ENCODE assay signal across 1 cellular context in the genomic region with DNA sequence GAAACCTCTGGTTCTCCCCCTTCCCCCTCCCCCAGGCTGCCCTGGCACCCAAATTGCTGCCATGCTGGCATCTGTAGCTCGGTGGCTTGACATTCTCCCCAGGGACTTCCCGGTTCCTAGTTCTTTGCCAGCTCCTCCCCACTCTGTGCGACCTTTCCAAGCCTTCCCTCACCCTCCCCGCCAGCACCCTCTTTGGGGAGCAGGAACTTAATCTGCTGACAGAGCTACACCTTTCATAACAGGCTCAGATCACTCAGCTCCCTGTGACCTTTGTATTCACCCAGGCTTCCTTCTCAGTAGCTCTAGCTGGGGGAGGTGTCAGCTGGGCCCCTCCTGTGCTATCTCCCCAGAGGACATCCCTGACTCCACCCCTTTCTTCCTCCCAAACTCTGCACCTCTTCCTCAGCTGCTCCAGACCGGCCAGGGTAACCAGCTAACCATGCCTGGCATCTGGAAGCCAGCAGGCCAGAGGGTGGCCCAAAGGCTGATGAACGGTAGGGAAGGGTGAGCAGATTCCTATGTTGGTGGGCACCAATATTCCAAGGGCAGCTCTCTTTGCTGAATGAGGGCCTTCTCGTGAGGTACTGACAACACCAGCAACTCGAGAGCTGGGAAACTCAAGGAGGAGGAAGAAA.
TF ChIP-seq lines count a peak whose summit lies in the region.

No MANE protein-coding gene starts in this region.

TF ChIP-seq in K562, 482 proteins besides CTCF, POLR2A, EP300 and RAD21 (continued from another document and continues in another):
- TF ChIP-seq BCLAF1 (IDR thresholded peaks at IDR 0.05; ENCODE audit: borderline replicate concordance in 1 of 2, control insufficient read depth in 1 of 2, low read depth in 2 of 2, low read length in 1 of 2) (no peak), KDM1A (IDR thresholded peaks at IDR 0.05) (no peak), ARID2 (IDR thresholded peaks at IDR 0.05) (no peak), SIN3B (IDR thresholded peaks at IDR 0.05; ENCODE audit: low read depth) (no peak), NFE2 (IDR thresholded peaks at IDR 0.05; ENCODE audit: low read depth) (no peak), KDM4B (IDR thresholded peaks at IDR 0.05; ENCODE audit: borderline replicate concordance in 2 of 2, low read depth in 1 of 2) (no peak), MYC (IDR thresholded peaks at IDR 0.05; ENCODE audit: low read depth, low read length) (no peak), MYC (CRISPR knock-in tag; IDR thresholded peaks at IDR 0.05; ENCODE audit: borderline replicate concordance, low read depth) (no peak), SREBF1 (IDR thresholded peaks at IDR 0.05; ENCODE audit: borderline replicate concordance, low read depth, low read length) (no peak), SMAD4 (CRISPR knock-in tag; conservative IDR thresholded peaks at IDR 0.05) (0 out of 2 replicates have a peak, but pooled peaks have one; percentile 40), ARID1B (IDR thresholded peaks at IDR 0.05) (peak; percentile 46; the same call in 1 of the 2 replicates), ZZZ3 (IDR thresholded peaks at IDR 0.05) (no peak), GTF2A2 (tag; IDR thresholded peaks at IDR 0.05) (no peak), NBN (IDR thresholded peaks at IDR 0.05; ENCODE audit: low read depth) (no peak), DACH1 (IDR thresholded peaks at IDR 0.05; ENCODE audit: partially characterized antibody) (peak; percentile 69), CAMTA2 (CRISPR knock-in tag; conservative IDR thresholded peaks at IDR 0.05) (no peak), HEY1 (CRISPR knock-in tag; IDR thresholded peaks at IDR 0.05; ENCODE audit: borderline replicate concordance) (no peak), MITF (IDR thresholded peaks at IDR 0.05) (no peak), PTTG1 (tag; IDR thresholded peaks at IDR 0.05; ENCODE audit: low read depth) (no peak), ZKSCAN8 (CRISPR knock-in tag; IDR thresholded peaks at IDR 0.05) (no peak), ZNF263 (CRISPR knock-in tag; IDR thresholded peaks at IDR 0.05; ENCODE audit: borderline replicate concordance) (no peak), SMARCA4 (IDR thresholded peaks at IDR 0.05) (peak; percentile 34; the same call in 1 of the 2 replicates), U2AF1 (optimal IDR thresholded peaks at IDR 0.05; ENCODE audit: low read depth, low read length) (no peak), XRCC5 (IDR thresholded peaks at IDR 0.05; ENCODE audit: low read depth, low read length) (no peak), GATAD2A (IDR thresholded peaks at IDR 0.05) (no peak), BRD9 (IDR thresholded peaks at IDR 0.05; ENCODE audit: low read depth, partially characterized antibody) (no peak), SMAD3 (CRISPR knock-in tag; conservative IDR thresholded peaks at IDR 0.05) (no peak), ELF1 (tag; IDR thresholded peaks at IDR 0.05) (no peak), POU5F1 (IDR thresholded peaks at IDR 0.05; ENCODE audit: borderline replicate concordance, low read depth, low read length, partially characterized antibody) (no peak), YBX1 (IDR thresholded peaks at IDR 0.05) (no peak), FOXA3 (CRISPR knock-in tag; conservative IDR thresholded peaks at IDR 0.05 in 1 of 2, IDR thresholded peaks at IDR 0.05 in 1 of 2) (no peak), ZFX (CRISPR knock-in tag; IDR thresholded peaks at IDR 0.05) (peak; percentile 52), ZKSCAN3 (CRISPR knock-in tag; IDR thresholded peaks at IDR 0.05) (no peak), PRDM10 (IDR thresholded peaks at IDR 0.05; ENCODE audit: partially characterized antibody) (no peak), SMAD1 (IDR thresholded peaks at IDR 0.05; ENCODE audit: low read depth, low read length, partially characterized antibody) (no peak), ZNF121 (CRISPR knock-in tag; conservative IDR thresholded peaks at IDR 0.05) (no peak)
- TF ChIP-seq, protein P1, sequence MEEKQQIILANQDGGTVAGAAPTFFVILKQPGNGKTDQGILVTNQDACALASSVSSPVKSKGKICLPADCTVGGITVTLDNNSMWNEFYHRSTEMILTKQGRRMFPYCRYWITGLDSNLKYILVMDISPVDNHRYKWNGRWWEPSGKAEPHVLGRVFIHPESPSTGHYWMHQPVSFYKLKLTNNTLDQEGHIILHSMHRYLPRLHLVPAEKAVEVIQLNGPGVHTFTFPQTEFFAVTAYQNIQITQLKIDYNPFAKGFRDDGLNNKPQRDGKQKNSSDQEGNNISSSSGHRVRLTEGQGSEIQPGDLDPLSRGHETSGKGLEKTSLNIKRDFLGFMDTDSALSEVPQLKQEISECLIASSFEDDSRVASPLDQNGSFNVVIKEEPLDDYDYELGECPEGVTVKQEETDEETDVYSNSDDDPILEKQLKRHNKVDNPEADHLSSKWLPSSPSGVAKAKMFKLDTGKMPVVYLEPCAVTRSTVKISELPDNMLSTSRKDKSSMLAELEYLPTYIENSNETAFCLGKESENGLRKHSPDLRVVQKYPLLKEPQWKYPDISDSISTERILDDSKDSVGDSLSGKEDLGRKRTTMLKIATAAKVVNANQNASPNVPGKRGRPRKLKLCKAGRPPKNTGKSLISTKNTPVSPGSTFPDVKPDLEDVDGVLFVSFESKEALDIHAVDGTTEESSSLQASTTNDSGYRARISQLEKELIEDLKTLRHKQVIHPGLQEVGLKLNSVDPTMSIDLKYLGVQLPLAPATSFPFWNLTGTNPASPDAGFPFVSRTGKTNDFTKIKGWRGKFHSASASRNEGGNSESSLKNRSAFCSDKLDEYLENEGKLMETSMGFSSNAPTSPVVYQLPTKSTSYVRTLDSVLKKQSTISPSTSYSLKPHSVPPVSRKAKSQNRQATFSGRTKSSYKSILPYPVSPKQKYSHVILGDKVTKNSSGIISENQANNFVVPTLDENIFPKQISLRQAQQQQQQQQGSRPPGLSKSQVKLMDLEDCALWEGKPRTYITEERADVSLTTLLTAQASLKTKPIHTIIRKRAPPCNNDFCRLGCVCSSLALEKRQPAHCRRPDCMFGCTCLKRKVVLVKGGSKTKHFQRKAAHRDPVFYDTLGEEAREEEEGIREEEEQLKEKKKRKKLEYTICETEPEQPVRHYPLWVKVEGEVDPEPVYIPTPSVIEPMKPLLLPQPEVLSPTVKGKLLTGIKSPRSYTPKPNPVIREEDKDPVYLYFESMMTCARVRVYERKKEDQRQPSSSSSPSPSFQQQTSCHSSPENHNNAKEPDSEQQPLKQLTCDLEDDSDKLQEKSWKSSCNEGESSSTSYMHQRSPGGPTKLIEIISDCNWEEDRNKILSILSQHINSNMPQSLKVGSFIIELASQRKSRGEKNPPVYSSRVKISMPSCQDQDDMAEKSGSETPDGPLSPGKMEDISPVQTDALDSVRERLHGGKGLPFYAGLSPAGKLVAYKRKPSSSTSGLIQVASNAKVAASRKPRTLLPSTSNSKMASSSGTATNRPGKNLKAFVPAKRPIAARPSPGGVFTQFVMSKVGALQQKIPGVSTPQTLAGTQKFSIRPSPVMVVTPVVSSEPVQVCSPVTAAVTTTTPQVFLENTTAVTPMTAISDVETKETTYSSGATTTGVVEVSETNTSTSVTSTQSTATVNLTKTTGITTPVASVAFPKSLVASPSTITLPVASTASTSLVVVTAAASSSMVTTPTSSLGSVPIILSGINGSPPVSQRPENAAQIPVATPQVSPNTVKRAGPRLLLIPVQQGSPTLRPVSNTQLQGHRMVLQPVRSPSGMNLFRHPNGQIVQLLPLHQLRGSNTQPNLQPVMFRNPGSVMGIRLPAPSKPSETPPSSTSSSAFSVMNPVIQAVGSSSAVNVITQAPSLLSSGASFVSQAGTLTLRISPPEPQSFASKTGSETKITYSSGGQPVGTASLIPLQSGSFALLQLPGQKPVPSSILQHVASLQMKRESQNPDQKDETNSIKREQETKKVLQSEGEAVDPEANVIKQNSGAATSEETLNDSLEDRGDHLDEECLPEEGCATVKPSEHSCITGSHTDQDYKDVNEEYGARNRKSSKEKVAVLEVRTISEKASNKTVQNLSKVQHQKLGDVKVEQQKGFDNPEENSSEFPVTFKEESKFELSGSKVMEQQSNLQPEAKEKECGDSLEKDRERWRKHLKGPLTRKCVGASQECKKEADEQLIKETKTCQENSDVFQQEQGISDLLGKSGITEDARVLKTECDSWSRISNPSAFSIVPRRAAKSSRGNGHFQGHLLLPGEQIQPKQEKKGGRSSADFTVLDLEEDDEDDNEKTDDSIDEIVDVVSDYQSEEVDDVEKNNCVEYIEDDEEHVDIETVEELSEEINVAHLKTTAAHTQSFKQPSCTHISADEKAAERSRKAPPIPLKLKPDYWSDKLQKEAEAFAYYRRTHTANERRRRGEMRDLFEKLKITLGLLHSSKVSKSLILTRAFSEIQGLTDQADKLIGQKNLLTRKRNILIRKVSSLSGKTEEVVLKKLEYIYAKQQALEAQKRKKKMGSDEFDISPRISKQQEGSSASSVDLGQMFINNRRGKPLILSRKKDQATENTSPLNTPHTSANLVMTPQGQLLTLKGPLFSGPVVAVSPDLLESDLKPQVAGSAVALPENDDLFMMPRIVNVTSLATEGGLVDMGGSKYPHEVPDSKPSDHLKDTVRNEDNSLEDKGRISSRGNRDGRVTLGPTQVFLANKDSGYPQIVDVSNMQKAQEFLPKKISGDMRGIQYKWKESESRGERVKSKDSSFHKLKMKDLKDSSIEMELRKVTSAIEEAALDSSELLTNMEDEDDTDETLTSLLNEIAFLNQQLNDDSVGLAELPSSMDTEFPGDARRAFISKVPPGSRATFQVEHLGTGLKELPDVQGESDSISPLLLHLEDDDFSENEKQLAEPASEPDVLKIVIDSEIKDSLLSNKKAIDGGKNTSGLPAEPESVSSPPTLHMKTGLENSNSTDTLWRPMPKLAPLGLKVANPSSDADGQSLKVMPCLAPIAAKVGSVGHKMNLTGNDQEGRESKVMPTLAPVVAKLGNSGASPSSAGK (IDR thresholded peaks at IDR 0.05) = no peak
- TF ChIP-seq, protein P2, sequence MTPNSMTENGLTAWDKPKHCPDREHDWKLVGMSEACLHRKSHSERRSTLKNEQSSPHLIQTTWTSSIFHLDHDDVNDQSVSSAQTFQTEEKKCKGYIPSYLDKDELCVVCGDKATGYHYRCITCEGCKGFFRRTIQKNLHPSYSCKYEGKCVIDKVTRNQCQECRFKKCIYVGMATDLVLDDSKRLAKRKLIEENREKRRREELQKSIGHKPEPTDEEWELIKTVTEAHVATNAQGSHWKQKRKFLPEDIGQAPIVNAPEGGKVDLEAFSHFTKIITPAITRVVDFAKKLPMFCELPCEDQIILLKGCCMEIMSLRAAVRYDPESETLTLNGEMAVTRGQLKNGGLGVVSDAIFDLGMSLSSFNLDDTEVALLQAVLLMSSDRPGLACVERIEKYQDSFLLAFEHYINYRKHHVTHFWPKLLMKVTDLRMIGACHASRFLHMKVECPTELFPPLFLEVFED (CRISPR knock-in tag; conservative IDR thresholded peaks at IDR 0.05) = no peak
